In the genomic region with DNA sequence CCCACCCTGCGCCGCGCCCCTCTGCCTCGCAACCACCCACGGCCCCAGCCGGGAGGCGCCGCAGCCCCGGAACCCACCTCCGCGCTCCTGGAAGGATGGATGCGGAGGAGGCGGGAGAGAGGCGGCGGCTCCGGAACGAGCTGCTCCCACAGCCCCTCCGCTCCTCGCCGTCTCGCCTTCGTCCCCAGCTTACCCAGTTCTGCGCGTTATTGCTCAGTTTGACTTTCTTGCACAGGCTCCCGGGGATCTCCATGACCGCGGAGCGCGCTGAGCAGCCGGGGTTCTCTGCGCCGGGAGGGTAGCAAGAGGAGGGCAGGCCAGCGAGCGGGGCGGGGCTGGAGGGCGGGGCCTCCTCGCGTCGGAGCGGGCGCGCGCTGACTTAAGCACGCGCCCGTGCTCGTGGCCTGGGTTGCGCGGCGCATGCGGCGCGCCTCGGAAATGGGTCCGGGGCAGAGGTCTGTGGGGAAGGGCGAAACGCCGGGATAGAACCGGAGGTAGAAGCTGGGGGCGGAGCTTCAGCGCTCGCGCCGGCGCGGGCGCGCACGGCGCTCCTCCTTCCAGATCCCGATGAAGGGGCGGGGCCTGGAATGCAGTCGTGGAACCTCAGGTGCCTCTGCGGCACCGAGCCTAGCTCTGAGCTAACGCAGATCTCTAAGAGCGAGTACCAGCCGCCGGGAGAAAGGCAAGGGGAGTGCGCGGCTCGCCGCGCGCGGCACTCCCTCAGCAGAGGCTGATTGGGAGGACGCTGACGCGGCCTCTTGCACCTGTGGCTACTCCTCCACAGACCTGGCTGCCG, we compare ENCODE assay signal across 8 cellular contexts. TPM values are rescaled to one million over a fixed set of nuclear protein-coding genes. Genes with fewer than 3 reads are reported as not detected.
A peak's percentile ranks its signal among the peaks of the same experiment; 100 is the strongest.
DNase-seq lines count a peak whose midpoint lies in the region; ATAC-seq and TF ChIP-seq lines count a peak whose summit lies in the region.

A gene (minus strand): TSS at position 308 of the 796 bp plus-strand sequence. CDS start 55 bp downstream, at position 253.

- H3K4me3 ChIP-seq in KMS-11 (IDR thresholded peaks at IDR 0.05; ENCODE audit: insufficient read depth, low read depth, low read length) (no peak within 1 kb of the TSS), Panc1 (ENCODE audit: low read depth in 2 of 2, low read length in 2 of 2) (peak within 1 kb of the TSS; percentile 77 to 85), esophagus (ENCODE audit: low read depth in 1 of 2, low read length in 2 of 2) (peak within 1 kb of the TSS; percentile 85 to 88), mucosa of stomach (ENCODE audit: low read length) (peak within 1 kb of the TSS; percentile 72)

- peaks cover 34% of the 10 kb centered on the region for H3K4me1 Mint-ChIP-seq in activated T-cell treated with anti-CD3 and anti-CD28 coated beads, Interleukin-2, amount 50 U/mL, for 4 hours (ENCODE audit: low read depth)

- DNase-seq in DMS79 treated with DMSO at 0.1 percent for 48 hours (lab: John Stamatoyannopoulos, UW) (peak; percentile 74), Panc1 (ENCODE audit: low read depth, low spot score) (peak; percentile 83)
- peak; percentile 93 for DNase-seq in activated T-cell treated with anti-CD3 and anti-CD28 coated beads, Interleukin-2, amount 50 U/mL, for 4 hours
- peak; percentile 95 for DNase-seq in stimulated activated CD8-positive, alpha-beta memory T cell treated with anti-CD3 and anti-CD28 coated beads, Interleukin-4, amount 100 ng/mL, for 48 hours

- no peaks in the 10 kb centered on the region for H3K9me3 ChIP-seq in Panc1 (ENCODE audit: control insufficient read depth, insufficient read depth, low read depth, low read length)
- no peaks in the 10 kb centered on the region for H3K9me3 ChIP-seq in esophagus (ENCODE audit: control insufficient read depth in 2 of 2, insufficient read depth in 1 of 2, low read depth in 1 of 2, low read length in 1 of 2)
- no peaks in the 10 kb centered on the region for H3K9me3 ChIP-seq in mucosa of stomach (ENCODE audit: control insufficient read depth, low read length)

- 0% methylated on average over 85 to 90 of the region's 90 CpGs for WGBS in esophagus, 2 donors

- H3K27me3 ChIP-seq in KMS-11 (ENCODE audit: insufficient read depth, low read depth) (no peaks in the 10 kb centered on the region), Panc1 (ENCODE audit: control insufficient read depth, insufficient read depth, low read length) (no peaks in the 10 kb centered on the region), esophagus (ENCODE audit: control insufficient read depth in 1 of 2, insufficient read depth in 2 of 2, low read length in 2 of 2) (no peaks in the 10 kb centered on the region), mucosa of stomach (ENCODE audit: control insufficient read depth, insufficient read depth, low read length) (no peaks in the 10 kb centered on the region)

- H3K4me3 Mint-ChIP-seq in activated T-cell treated with anti-CD3 and anti-CD28 coated beads, Interleukin-2, amount 50 U/mL, for 4 hours: peak within 1 kb of the TSS; percentile 96

- H4K20me1 ChIP-seq in KMS-11 (ENCODE audit: insufficient read depth): no peaks in the 10 kb centered on the region

- H3K4me1 ChIP-seq in KMS-11 (ENCODE audit: low read depth, poor library complexity, severe bottlenecking) (peaks cover 50% of the 10 kb centered on the region), Panc1 (ENCODE audit: control insufficient read depth, insufficient read depth, low read length) (peaks cover 8% of the 10 kb centered on the region), esophagus (ENCODE audit: control insufficient read depth in 2 of 2, insufficient read depth in 2 of 2, low read length in 1 of 2) (no peaks in the 10 kb centered on the region), mucosa of stomach (ENCODE audit: control insufficient read depth, insufficient read depth, low read length) (peaks cover 2% of the 10 kb centered on the region)

- H3K27me3 Mint-ChIP-seq in activated T-cell treated with anti-CD3 and anti-CD28 coated beads, Interleukin-2, amount 50 U/mL, for 4 hours (ENCODE audit: low read depth): no peaks in the 10 kb centered on the region

- peak within 1 kb of the TSS; percentile 60 for H3K27ac ChIP-seq in KMS-11
- peak within 1 kb of the TSS; percentile 81 for H3K27ac ChIP-seq in Panc1 (ENCODE audit: low read length)
- peak within 1 kb of the TSS; percentile 88 to 89 for H3K27ac ChIP-seq in esophagus (ENCODE audit: low read depth in 2 of 2, low read length in 1 of 2)

- CTCF ChIA-PET in Panc1 (lab: Charles Lee): no interaction called here

- H3K36me3 ChIP-seq in KMS-11 (ENCODE audit: insufficient read depth) (no peaks in the 10 kb centered on the region), Panc1 (ENCODE audit: control insufficient read depth, insufficient read depth, low read length) (no peaks in the 10 kb centered on the region), esophagus (ENCODE audit: control insufficient read depth in 2 of 2, insufficient read depth in 2 of 2, low read length in 1 of 2) (no peaks in the 10 kb centered on the region), mucosa of stomach (ENCODE audit: control insufficient read depth, insufficient read depth, low read length) (no peaks in the 10 kb centered on the region)

- no peak for TF ChIP-seq CTCF in KMS-11 (conservative IDR thresholded peaks at IDR 0.05; ENCODE audit: low read depth, low read length)
- no peak for TF ChIP-seq CTCF in Panc1 (IDR thresholded peaks at IDR 0.05)

- ATAC-seq in GM21786 (IDR thresholded peaks at IDR 0.05; ENCODE audit: unreplicated experiment) (peak; percentile 82), Panc1 (peak; percentile 97)
- ATAC-seq in activated T-cell treated with anti-CD3 and anti-CD28 coated beads, Interleukin-2, amount 50 U/mL, for 4 hours: peak; percentile 90 to 91

- in situ Hi-C loops in Panc1 (cut with HindIII; ENCODE audit: low pct_unique_long_range_greater_than_20kb, low sequenced_read_pairs): no loop called here

- peaks cover 3% of the 10 kb centered on the region for H3K36me3 Mint-ChIP-seq in activated T-cell treated with anti-CD3 and anti-CD28 coated beads, Interleukin-2, amount 50 U/mL, for 4 hours (ENCODE audit: insufficient read depth)

- no peaks in the 10 kb centered on the region for H3K9me3 Mint-ChIP-seq in activated T-cell treated with anti-CD3 and anti-CD28 coated beads, Interleukin-2, amount 50 U/mL, for 4 hours

- peak within 1 kb of the TSS; percentile 95 for H2AFZ ChIP-seq in KMS-11 (ENCODE audit: low read depth)

- BruUV-seq in Panc1 (replicated peaks; lab: Mats Ljungman, UMichigan): no TSS peak

- H3K4me2 ChIP-seq in KMS-11: peak within 1 kb of the TSS; percentile 91

- intact Hi-C loops in Panc1 (cut with micrococcal nuclease; ENCODE audit: unreplicated experiment): no loop called here

- peaks cover 17% of the 10 kb centered on the region; the same call in 1 of the 2 replicates for H3K79me2 ChIP-seq in KMS-11 (ENCODE audit: insufficient read depth, low read depth)

- POLR2A ChIA-PET in Panc1 (lab: Charles Lee): interaction anchor here (0.6 to 0.7 kb wide), 3 partner anchors 82 to 930 kb away, joined by 7 to 13 read pairs (median 7); no protein-coding TSS in a partner anchor

- peak within 1 kb of the TSS; percentile 31; the same call in 1 of the 2 replicates for H3K9ac ChIP-seq in KMS-11
- peak within 1 kb of the TSS; percentile 83 for H3K9ac ChIP-seq in mucosa of stomach (ENCODE audit: low read length)

RNA-seq across cellular contexts. Expression of the gene that starts here (rescaled TPM):
- 28.1 TPM for total RNA-seq in Panc1 (2021; ENCODE audit: unreplicated experiment)
- polyA plus RNA-seq in Panc1 (2012; ENCODE audit: insufficient read length): 33.9 TPM
- 10 to 100 TPM; 19.8 to 23.3 (median 21.6) TPM for total RNA-seq in activated T-cell treated with anti-CD3 and anti-CD28 coated beads, Interleukin-2, amount 50 U/mL, for 4 hours
- polyA plus RNA-seq in esophagus: 10 to 100 TPM; 25.5 to 34.6 TPM
